17 cellular contexts compared by ENCODE assay signal in genomic region chr1:170853867-170854266, GRCh38.
"Had no signal": no experiment of that assay in that cellular context is flagged by ENCODE, and none has a peak within 500 bp of the region (broad histone marks: within the 10 kb centered on the region; RNA-seq: fewer than 3 reads in every experiment).

No MANE protein-coding gene starts in this region.

- H3K4me3 ChIP-seq: cardiac muscle cell, esophagus muscularis mucosa, lung, neural progenitor cell, uterus had no signal

- H3K9me3 ChIP-seq: esophagus muscularis mucosa, uterus had no signal

- H3K4me3 Mint-ChIP-seq: activated CD4-positive, alpha-beta T cell treated with anti-CD3 and anti-CD28 coated beads, Interleukin-2, amount 10 ng/mL, durations not matched to agents 7 days and 5 days; activated naive CD4-positive, alpha-beta T cell treated with anti-CD3 and anti-CD28 coated beads for 36 hours; activated T-helper 17 cell treated with anti-CD3 and anti-CD28 coated beads, Interleukin-2, amount 50 U/mL, for 72 hours; neural progenitor cell had no signal

- H3K36me3 ChIP-seq: cardiac muscle cell, esophagus muscularis mucosa, neural progenitor cell, uterus had no signal

- H3K9me3 Mint-ChIP-seq: activated CD4-positive, alpha-beta T cell treated with anti-CD3 and anti-CD28 coated beads, Interleukin-2, amount 10 ng/mL, durations not matched to agents 7 days and 5 days; activated naive CD4-positive, alpha-beta T cell treated with anti-CD3 and anti-CD28 coated beads for 36 hours had no signal

- H3K9ac ChIP-seq: neural progenitor cell, parathyroid adenoma had no signal

- H3K4me1 Mint-ChIP-seq: activated CD4-positive, alpha-beta T cell treated with anti-CD3 and anti-CD28 coated beads, Interleukin-2, amount 10 ng/mL, durations not matched to agents 7 days and 5 days; activated T-helper 17 cell treated with anti-CD3 and anti-CD28 coated beads, Interleukin-2, amount 50 U/mL, for 72 hours had no signal

- H3K36me3 Mint-ChIP-seq: neural progenitor cell had no signal

- H3K27me3 ChIP-seq: cardiac muscle cell, esophagus muscularis mucosa, uterus had no signal

- DNase-seq: activated CD4-positive, alpha-beta T cell treated with anti-CD3 and anti-CD28 coated beads, Interleukin-2, amount 10 ng/mL, durations not matched to agents 7 days and 5 days; activated CD4-positive, CD25-positive, alpha-beta regulatory T cell; activated naive CD4-positive, alpha-beta T cell treated with anti-CD3 and anti-CD28 coated beads for 36 hours; activated T-cell treated with anti-CD3 and anti-CD28 coated beads for 4 hours; foreskin fibroblast; head of caudate nucleus; left cardiac atrium; midbrain; retina; stimulated activated CD4-positive, alpha-beta T cell treated with anti-CD3 and anti-CD28 coated beads, Interleukin-4, amount 100 ng/mL, for 4 hours; uterus had no signal

- H3K4me1 ChIP-seq: esophagus muscularis mucosa, parathyroid adenoma, uterus had no signal

- H3K27ac Mint-ChIP-seq: activated CD4-positive, alpha-beta T cell treated with anti-CD3 and anti-CD28 coated beads, Interleukin-2, amount 10 ng/mL, durations not matched to agents 7 days and 5 days; activated naive CD4-positive, alpha-beta T cell treated with anti-CD3 and anti-CD28 coated beads for 36 hours; activated T-helper 17 cell treated with anti-CD3 and anti-CD28 coated beads, Interleukin-2, amount 50 U/mL, for 72 hours; neural progenitor cell had no signal

- ATAC-seq: left cardiac atrium had no signal
